ENCODE assay signal across 8 cellular contexts in the genomic region with DNA sequence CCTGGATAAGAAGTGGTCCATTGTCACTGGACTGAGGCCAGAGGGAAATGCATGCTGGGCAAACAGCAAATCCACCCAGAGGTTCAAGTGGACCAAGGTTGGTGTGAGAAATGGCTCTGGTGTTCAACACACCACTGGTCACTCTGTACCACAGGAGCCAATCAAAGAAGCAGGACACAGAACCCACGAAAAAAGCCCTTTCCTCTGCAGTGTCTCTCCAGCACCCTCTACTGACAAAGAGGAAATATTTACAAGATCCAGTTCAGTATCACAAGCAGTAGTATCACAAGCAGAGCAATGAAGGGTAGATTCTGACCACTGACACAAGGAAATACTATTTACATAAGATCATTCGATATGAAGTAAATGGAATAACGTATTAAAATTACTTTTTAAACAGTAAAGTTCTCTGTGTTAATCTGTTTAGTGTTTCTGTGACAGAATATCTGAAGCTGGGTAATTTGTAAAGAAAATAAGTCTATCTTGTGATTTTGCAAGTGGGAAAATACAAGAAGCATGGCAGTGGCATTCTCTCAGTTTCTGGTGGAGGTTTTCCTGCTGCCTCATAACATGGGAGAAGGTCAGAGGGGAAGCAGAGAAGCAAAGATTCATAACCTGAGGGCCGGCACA.
DNase-seq lines count a peak whose midpoint lies in the region; ATAC-seq and TF ChIP-seq lines count a peak whose summit lies in the region.

No MANE protein-coding gene starts in this region.

- H3K9me3 ChIP-seq in PC-9 (ENCODE audit: insufficient read depth, low read depth) = no peaks in the 10 kb centered on the region

- no peak overlapping the region for H3K27ac Mint-ChIP-seq in T-cell

- H3K4me3 Mint-ChIP-seq in T-cell = no peak overlapping the region

- no peak for DNase-seq in PC-9
- peak; percentile 16 for DNase-seq in iPS DF 4.7 (ENCODE audit: extremely low read depth, low spot score)
- DNase-seq in GOT3 (lab: John Stamatoyannopoulos, UW) = no peak
- DNase-seq in T-cell = no peak
- DNase-seq in middle frontal gyrus (ENCODE audit: extremely low spot score, low spot score) = no peak

- H3K36me3 Mint-ChIP-seq in T-cell = no peaks in the 10 kb centered on the region

- H3K4me1 Mint-ChIP-seq in T-cell = peaks cover 0 to 9% (median 0%) of the 10 kb centered on the region in 3 donors

- TF ChIP-seq CTCF in GM12872 (IDR thresholded peaks at IDR 0.05; ENCODE audit: insufficient read depth, low read depth, low read length) (peak; percentile 73), PC-9 (conservative IDR thresholded peaks at IDR 0.05) (peak; percentile 59)

- intact Hi-C loops in PC-9 (cut with micrococcal nuclease; ENCODE audit: unreplicated experiment) = loop anchor here (5.0 kb wide), 1 partner anchor 196 kb away; no protein-coding TSS in a partner anchor

- CTCF ChIA-PET in PC-9 (lab: Charles Lee) = no interaction called here
- CTCF ChIA-PET in T-cell (lab: Charles Lee) = interaction anchor here in 1 of 2 donors (1.0 kb wide), 1 partner anchor 344 kb away, joined by 3 read pairs; no protein-coding TSS in a partner anchor

- POLR2A ChIA-PET in PC-9 (lab: Charles Lee; ENCODE audit: unreplicated experiment) = no interaction called here
- POLR2A ChIA-PET in T-cell (lab: Charles Lee) = no interaction called here

- no peaks in the 10 kb centered on the region for H3K36me3 ChIP-seq in PC-9 (ENCODE audit: low read depth)

- no peaks in the 10 kb centered on the region for H3K79me2 ChIP-seq in PC-9 (ENCODE audit: low read depth)

- H3K9me2 ChIP-seq in PC-9 (ENCODE audit: insufficient read depth) = no peaks in the 10 kb centered on the region

- ATAC-seq in GM21367 (IDR thresholded peaks at IDR 0.05; ENCODE audit: unreplicated experiment) (peak; percentile 49), HG03457 (IDR thresholded peaks at IDR 0.05; ENCODE audit: unreplicated experiment) (peak; percentile 39), T-cell (replicated peaks in 1 of 4) (no peak)

- H3K9me3 Mint-ChIP-seq in T-cell = peaks cover 0 to 3% (median 1%) of the 10 kb centered on the region in 3 donors

- H3K4me1 ChIP-seq in PC-9 (replicated peaks; ENCODE audit: insufficient read depth) = no peaks in the 10 kb centered on the region

- H3K27me3 ChIP-seq in PC-9 (ENCODE audit: insufficient read depth, low read depth) = no peaks in the 10 kb centered on the region

- no peaks in the 10 kb centered on the region for H3K27me3 Mint-ChIP-seq in T-cell

- H4K20me1 ChIP-seq in PC-9 (ENCODE audit: insufficient read depth) = no peaks in the 10 kb centered on the region

- H2AFZ ChIP-seq in PC-9 = no peak overlapping the region

- no peak overlapping the region for H3K27ac ChIP-seq in PC-9

- H3F3A ChIP-seq in PC-9 (ENCODE audit: insufficient read depth, low read depth) = no peaks in the 10 kb centered on the region

- BruUV-seq in PC-9 (replicated peaks; lab: Mats Ljungman, UMichigan) = no TSS peak

- no peak overlapping the region for H3K4me2 ChIP-seq in PC-9

- no peak overlapping the region for H3K4me3 ChIP-seq in PC-9

Comparison
In these comparisons a context has a peak if more than half of its experiments do, and no peak if none do; other contexts are left out.
1. ATAC-seq: peak in GM21367 (single experiment) and HG03457 (single experiment); none in T-cell (0 of 4).